18 cellular contexts compared by ENCODE assay signal in genomic region chr18:31603335-31603734, GRCh38. TPM values are rescaled to one million over a fixed set of nuclear protein-coding genes. Genes with fewer than 3 reads are reported as not detected.
A peak's percentile ranks its signal among the peaks of the same experiment; 100 is the strongest.
DNase-seq lines count a peak whose midpoint lies in the region.
"Had no signal": no experiment of that assay in that cellular context is flagged by ENCODE, and none has a peak within 500 bp of the region (broad histone marks: within the 10 kb centered on the region; RNA-seq: fewer than 3 reads in every experiment).

No MANE protein-coding gene starts in this region.

- DNase-seq in stimulated activated CD4-positive, alpha-beta T cell treated with anti-CD3 and anti-CD28 coated beads, Interleukin-15, amount 100 ng/mL, for 24 hours, result peak; percentile 10
- no peak for DNase-seq in stimulated activated CD4-positive, alpha-beta T cell treated with anti-CD3 and anti-CD28 coated beads, Interleukin-4, amount 100 ng/mL, for 24 hours
- peak; percentile 6 for DNase-seq in activated naive CD8-positive, alpha-beta T cell treated with anti-CD3 and anti-CD28 coated beads for 36 hours
- peak; percentile 49 for DNase-seq in iris pigment epithelial cell (ENCODE audit: low read depth)
- DNase-seq in stromal cell of bone marrow (ENCODE audit: low read depth), result peak; percentile 51
- no peak for DNase-seq in inferior parietal cortex (ENCODE audit: extremely low spot score)
- no peak for DNase-seq in Kasumi-1 (lab: John Stamatoyannopoulos, UW)
- DNase-seq: BE2C, caudate nucleus, KBM-7, left lung, NCI-H1092 treated with DMSO at 0.1 percent for 48 hours, NCI-H2081 had no signal

- H3K27me3 Mint-ChIP-seq in activated naive CD8-positive, alpha-beta T cell treated with anti-CD3 and anti-CD28 coated beads for 36 hours, result no peaks in the 10 kb centered on the region
- H3K27me3 Mint-ChIP-seq: type B pancreatic cell had no signal

- H3K4me3 Mint-ChIP-seq in activated naive CD8-positive, alpha-beta T cell treated with anti-CD3 and anti-CD28 coated beads for 36 hours, result no peak overlapping the region
- H3K4me3 Mint-ChIP-seq: stimulated activated naive CD8-positive, alpha-beta T cell treated with anti-CD3 and anti-CD28 coated beads, Interleukin-15, Interleukin-2, amounts not matched to agents 100 ng/mL and 50 ng/mL, for 24 hours; type B pancreatic cell had no signal

- no peaks in the 10 kb centered on the region for H3K9me3 Mint-ChIP-seq in activated naive CD8-positive, alpha-beta T cell treated with anti-CD3 and anti-CD28 coated beads for 36 hours
- H3K9me3 Mint-ChIP-seq: type B pancreatic cell had no signal

- no peak overlapping the region for H3K27ac Mint-ChIP-seq in activated naive CD8-positive, alpha-beta T cell treated with anti-CD3 and anti-CD28 coated beads for 36 hours
- H3K27ac Mint-ChIP-seq: type B pancreatic cell had no signal

- H3K4me1 Mint-ChIP-seq in activated naive CD8-positive, alpha-beta T cell treated with anti-CD3 and anti-CD28 coated beads for 36 hours, result no peaks in the 10 kb centered on the region

- H3K36me3 Mint-ChIP-seq in activated naive CD8-positive, alpha-beta T cell treated with anti-CD3 and anti-CD28 coated beads for 36 hours, result no peaks in the 10 kb centered on the region
- H3K36me3 Mint-ChIP-seq: type B pancreatic cell had no signal

RNA-seq across cellular contexts. Expression of gene TTR, which starts 11.7 kb away (rescaled TPM):
- not detected for total RNA-seq in activated naive CD8-positive, alpha-beta T cell treated with anti-CD3 and anti-CD28 coated beads for 36 hours
- total RNA-seq: dermis microvascular lymphatic vessel endothelial cell, left lung, NCI-H460, RPMI7951 had no signal

Comparison
In these comparisons a context has a peak if more than half of its experiments do, and no peak if none do; other contexts are left out.
1. DNase-seq: peak in stimulated activated CD4-positive, alpha-beta T cell treated with anti-CD3 and anti-CD28 coated beads, Interleukin-15, amount 100 ng/mL, for 24 hours (single experiment), activated naive CD8-positive, alpha-beta T cell treated with anti-CD3 and anti-CD28 coated beads for 36 hours (single experiment), iris pigment epithelial cell (single experiment) and stromal cell of bone marrow (single experiment); none in stimulated activated CD4-positive, alpha-beta T cell treated with anti-CD3 and anti-CD28 coated beads, Interleukin-4, amount 100 ng/mL, for 24 hours (single experiment), inferior parietal cortex (single experiment) and Kasumi-1 (0 of 2).